ENCODE assay signal across 8 cellular contexts in genomic region chr13:77345150-77345780, GRCh38. TPM values are rescaled to one million over a fixed set of nuclear protein-coding genes. Genes with fewer than 3 reads are reported as not detected.
DNase-seq lines count a peak whose midpoint lies in the region; ATAC-seq lines count a peak whose summit lies in the region.

No MANE protein-coding gene starts in this region.

- peak overlapping the region; percentile 94 for H3K27ac Mint-ChIP-seq in activated naive CD4-positive, alpha-beta T cell treated with anti-CD3 and anti-CD28 coated beads, Interleukin-2, amount 50 U/mL, for 24 hours
- peak overlapping the region; percentile 45 to 95 for H3K27ac Mint-ChIP-seq in stimulated activated naive CD8-positive, alpha-beta T cell treated with anti-CD3 and anti-CD28 coated beads, Interleukin-15, amount 100 ng/mL, for 72 hours

- intact Hi-C loops in sciatic nerve (cut with DNase I) = no loop called here

- peak; percentile 62 for ATAC-seq in HG03139 (IDR thresholded peaks at IDR 0.05; ENCODE audit: unreplicated experiment)
- peak; percentile 95 for ATAC-seq in stimulated activated naive CD8-positive, alpha-beta T cell treated with anti-CD3 and anti-CD28 coated beads, Interleukin-15, amount 100 ng/mL, for 72 hours
- ATAC-seq in sciatic nerve = no peak

- peaks cover 26% of the 10 kb centered on the region for H3K4me1 Mint-ChIP-seq in activated naive CD4-positive, alpha-beta T cell treated with anti-CD3 and anti-CD28 coated beads, Interleukin-2, amount 50 U/mL, for 24 hours
- peaks cover 40% of the 10 kb centered on the region for H3K4me1 Mint-ChIP-seq in stimulated activated naive CD8-positive, alpha-beta T cell treated with anti-CD3 and anti-CD28 coated beads, Interleukin-15, amount 100 ng/mL, for 72 hours

- peak overlapping the region; percentile 36 for H3K4me3 Mint-ChIP-seq in activated naive CD4-positive, alpha-beta T cell treated with anti-CD3 and anti-CD28 coated beads, Interleukin-2, amount 50 U/mL, for 24 hours
- H3K4me3 Mint-ChIP-seq in stimulated activated naive CD8-positive, alpha-beta T cell treated with anti-CD3 and anti-CD28 coated beads, Interleukin-15, amount 100 ng/mL, for 72 hours = peak overlapping the region; percentile 24 to 49

- H3K27me3 Mint-ChIP-seq in activated naive CD4-positive, alpha-beta T cell treated with anti-CD3 and anti-CD28 coated beads, Interleukin-2, amount 50 U/mL, for 24 hours = no peaks in the 10 kb centered on the region
- H3K27me3 Mint-ChIP-seq in stimulated activated naive CD8-positive, alpha-beta T cell treated with anti-CD3 and anti-CD28 coated beads, Interleukin-15, amount 100 ng/mL, for 72 hours = no peaks in the 10 kb centered on the region

- H3K36me3 Mint-ChIP-seq in activated naive CD4-positive, alpha-beta T cell treated with anti-CD3 and anti-CD28 coated beads, Interleukin-2, amount 50 U/mL, for 24 hours = no peaks in the 10 kb centered on the region

- DNase-seq in activated naive CD4-positive, alpha-beta T cell (lab: John Stamatoyannopoulos, UW) = no peak
- DNase-seq in NOMO-1 (lab: John Stamatoyannopoulos, UW; ENCODE audit: unreplicated experiment in 2 of 2) = peak; percentile 54 to 77
- DNase-seq in stimulated activated naive CD8-positive, alpha-beta T cell treated with anti-CD3 and anti-CD28 coated beads, Interleukin-15, amount 100 ng/mL, for 72 hours = peak; percentile 7 to 61
- no peak for DNase-seq in sciatic nerve (ENCODE audit: low spot score)
- DNase-seq in DMS 273 treated with DMSO at 0.1 percent for 48 hours (lab: John Stamatoyannopoulos, UW) = no peak
- no peak for DNase-seq in EL

- H3K9me3 Mint-ChIP-seq in activated naive CD4-positive, alpha-beta T cell treated with anti-CD3 and anti-CD28 coated beads, Interleukin-2, amount 50 U/mL, for 24 hours = no peaks in the 10 kb centered on the region
- H3K9me3 Mint-ChIP-seq in stimulated activated naive CD8-positive, alpha-beta T cell treated with anti-CD3 and anti-CD28 coated beads, Interleukin-15, amount 100 ng/mL, for 72 hours = peaks cover 0 to 10% of the 10 kb centered on the region in 2 donors

RNA-seq across cellular contexts. Expression of gene MYCBP2, which starts 18.4 kb away (rescaled TPM):
- 137 TPM for total RNA-seq in sciatic nerve

Comparison
In these comparisons a context has a peak if more than half of its experiments do, and no peak if none do; other contexts are left out.
1. DNase-seq: peak in NOMO-1 (2 of 2) and stimulated activated naive CD8-positive, alpha-beta T cell treated with anti-CD3 and anti-CD28 coated beads, Interleukin-15, amount 100 ng/mL, for 72 hours (2 of 2); none in activated naive CD4-positive, alpha-beta T cell (0 of 4), sciatic nerve (single experiment), DMS 273 treated with DMSO at 0.1 percent for 48 hours (single experiment) and EL (single experiment).